8 cellular contexts compared by ENCODE assay signal in the genomic region with DNA sequence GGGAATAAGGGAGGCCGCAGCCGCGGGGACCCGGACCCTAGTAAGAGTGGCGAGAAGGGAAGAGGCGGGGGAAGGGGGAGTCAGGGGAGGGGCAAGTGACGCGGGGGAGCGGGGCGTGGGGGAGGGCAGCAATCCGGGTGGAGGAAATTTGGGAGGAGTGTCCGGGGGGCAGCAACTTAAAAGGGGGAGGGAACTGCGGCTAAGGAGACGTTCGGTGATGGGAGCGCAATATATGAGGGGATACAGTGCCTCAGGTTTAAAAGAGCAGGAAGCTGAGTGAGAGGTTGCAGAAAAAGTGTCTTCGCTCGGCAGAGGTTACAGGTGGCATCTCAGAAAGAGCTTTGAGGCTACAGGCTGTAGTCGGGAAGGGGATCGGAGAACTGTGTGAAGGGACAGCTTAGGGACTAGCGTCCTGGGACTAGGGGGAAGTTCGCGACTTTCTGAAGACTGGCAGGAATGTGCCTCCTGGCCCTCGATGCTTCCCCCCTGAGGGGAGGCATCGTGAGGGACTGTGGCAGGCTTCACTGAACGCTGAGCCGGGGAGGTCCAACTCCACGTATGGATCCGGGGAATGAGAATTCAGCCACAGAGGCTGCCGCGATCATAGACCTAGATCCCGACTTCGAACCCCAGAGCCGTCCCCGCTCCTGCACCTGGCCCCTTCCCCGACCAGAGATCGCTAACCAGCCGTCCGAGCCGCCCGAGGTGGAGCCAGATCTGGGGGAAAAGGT. TPM values are rescaled to one million over a fixed set of nuclear protein-coding genes. Genes with fewer than 3 reads are reported as not detected.
DNase-seq lines count a peak whose midpoint lies in the region; ATAC-seq and TF ChIP-seq lines count a peak whose summit lies in the region.

No MANE protein-coding gene starts in this region.

- peak; percentile 24 for ATAC-seq in WTC11
- ATAC-seq in omental fat pad (ENCODE audit: low FRiP score): peak; percentile 22

- peak overlapping the region; percentile 99 for H3K4me3 Mint-ChIP-seq in WTC11

- H3K36me3 Mint-ChIP-seq in WTC11: no peaks in the 10 kb centered on the region

- H3K27ac Mint-ChIP-seq in WTC11: peak overlapping the region; percentile 99

- CTCF ChIA-PET in AG04449 (lab: Yijun Ruan, JAX) (interaction anchor here (0.7 to 1.3 kb wide), 2 partner anchors 8 to 12 kb away, joined by 3 read pairs; no protein-coding TSS in a partner anchor), WTC11 (lab: Charles Lee) (no interaction called here)

- TF ChIP-seq CTCF in AG04449 (IDR thresholded peaks at IDR 0.05; ENCODE audit: insufficient read depth, low read length, missing control alignments) (no peak), GM13976 (IDR thresholded peaks at IDR 0.05; ENCODE audit: borderline replicate concordance, control extremely low read depth, extremely low read depth, insufficient read depth, missing control alignments) (no peak), WTC11 (IDR thresholded peaks at IDR 0.05) (no peak), fibroblast of the aortic adventitia (IDR thresholded peaks at IDR 0.05; ENCODE audit: insufficient read depth, low read length) (no peak), omental fat pad (IDR thresholded peaks at IDR 0.05) (no peak)

- H3K4me1 Mint-ChIP-seq in WTC11: peaks cover 43% of the 10 kb centered on the region

- H3K27me3 Mint-ChIP-seq in WTC11 (ENCODE audit: low read depth): no peaks in the 10 kb centered on the region; the same call in 1 of the 2 replicates

- H3K9me3 Mint-ChIP-seq in WTC11: no peaks in the 10 kb centered on the region

- DNase-seq in AG04449 (ENCODE audit: low read depth, low spot score) (no peak), GM13976 (ENCODE audit: low spot score) (peak; percentile 68), WTC11 (ENCODE audit: low spot score) (peak; percentile 24), fibroblast of the aortic adventitia (ENCODE audit: low read depth) (peak; percentile 47), omental fat pad (ENCODE audit: low spot score) (no peak), GOT3 (lab: John Stamatoyannopoulos, UW) (no peak), H4 (ENCODE audit: low spot score) (no peak)
- DNase-seq in Jurkat, Clone E6-1 (ENCODE audit: low read depth, low spot score): peak; percentile 78

- in situ Hi-C loops in GM13976 (cut with MboI; ENCODE audit: low sequenced_read_pairs, unreplicated experiment): no loop called here

- H3K4me3 ChIP-seq in AG04449 (ENCODE audit: low read depth, low read length): peak overlapping the region; percentile 64
- peak overlapping the region; percentile 56 for H3K4me3 ChIP-seq in Jurkat, Clone E6-1 (ENCODE audit: low read length)
- peak overlapping the region; percentile 61 for H3K4me3 ChIP-seq in fibroblast of the aortic adventitia (ENCODE audit: low read depth, low read length)

- POLR2A ChIA-PET in AG04449 (lab: Yijun Ruan, JAX) (no interaction called here), WTC11 (lab: Charles Lee) (interaction anchor here (0.9 kb wide), 1 partner anchor 28 kb away, joined by 11 read pairs; the partner anchor contains the start of gene SNX12)

TF ChIP-seq in WTC11, 78 proteins besides CTCF, POLR2A, EP300 and RAD21 (continues in another document):
- TF ChIP-seq KAT7 (CRISPR knock-in tag; IDR thresholded peaks at IDR 0.05; ENCODE audit: borderline replicate concordance): no peak
- TF ChIP-seq RELA (CRISPR knock-in tag; IDR thresholded peaks at IDR 0.05; ENCODE audit: borderline replicate concordance): no peak
- TF ChIP-seq, protein P1, sequence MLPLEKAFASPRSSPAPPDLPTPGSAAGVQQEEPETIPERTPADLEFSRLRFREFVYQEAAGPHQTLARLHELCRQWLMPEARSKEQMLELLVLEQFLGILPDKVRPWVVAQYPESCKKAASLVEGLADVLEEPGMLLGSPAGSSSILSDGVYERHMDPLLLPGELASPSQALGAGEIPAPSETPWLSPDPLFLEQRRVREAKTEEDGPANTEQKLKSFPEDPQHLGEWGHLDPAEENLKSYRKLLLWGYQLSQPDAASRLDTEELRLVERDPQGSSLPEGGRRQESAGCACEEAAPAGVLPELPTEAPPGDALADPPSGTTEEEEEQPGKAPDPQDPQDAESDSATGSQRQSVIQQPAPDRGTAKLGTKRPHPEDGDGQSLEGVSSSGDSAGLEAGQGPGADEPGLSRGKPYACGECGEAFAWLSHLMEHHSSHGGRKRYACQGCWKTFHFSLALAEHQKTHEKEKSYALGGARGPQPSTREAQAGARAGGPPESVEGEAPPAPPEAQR (CRISPR knock-in tag; IDR thresholded peaks at IDR 0.05): no peak
- no peak for TF ChIP-seq STAT6 (CRISPR knock-in tag; conservative IDR thresholded peaks at IDR 0.05; ENCODE audit: low read depth)
- TF ChIP-seq NFE2L1 (CRISPR knock-in tag; IDR thresholded peaks at IDR 0.05): no peak
- no peak for TF ChIP-seq ZNF317 (CRISPR knock-in tag; IDR thresholded peaks at IDR 0.05; ENCODE audit: borderline replicate concordance, low read depth)
- TF ChIP-seq ZNF425 (CRISPR knock-in tag; conservative IDR thresholded peaks at IDR 0.05): no peak
- TF ChIP-seq TEAD1 (CRISPR knock-in tag; IDR thresholded peaks at IDR 0.05): no peak
- TF ChIP-seq RORB (CRISPR knock-in tag; IDR thresholded peaks at IDR 0.05): no peak

RNA-seq across cellular contexts. Expression of gene FOXO4, which starts 0.5 kb away (rescaled TPM):
- 6.3 TPM for polyA plus RNA-seq in Jurkat, Clone E6-1 (2012; ENCODE audit: insufficient read depth, insufficient read length)
- total RNA-seq in WTC11 (2021): 35.3 to 48.3 TPM (median 37.0 TPM) in 3 replicates
- 4.2 and 75.8 TPM in 2 replicates for total RNA-seq in fibroblast of the aortic adventitia (ENCODE audit: low replicate concordance)
- total RNA-seq in omental fat pad: 10 to 100 TPM; 13.8 to 23.8 (median 20.1) TPM
- 2.1 and 2.5 TPM in 2 replicates for total RNA-seq in H4 (2014; rRNA removed; shearing (Covaris generic))

RNA-seq across cellular contexts. Expression of gene CXorf65, which starts 10.4 kb away (rescaled TPM):
- polyA plus RNA-seq in Jurkat, Clone E6-1 (2012; ENCODE audit: insufficient read depth, insufficient read length): 14.7 TPM
- not detected in 3 replicates for total RNA-seq in WTC11 (2021)
- not detected in 2 replicates for total RNA-seq in fibroblast of the aortic adventitia (ENCODE audit: low replicate concordance)
- not detected for total RNA-seq in omental fat pad
- not detected in 2 replicates for total RNA-seq in H4 (2014; rRNA removed; shearing (Covaris generic))

RNA-seq across cellular contexts. Expression of gene IL2RG, which starts 15.2 kb away (rescaled TPM):
- 474 TPM for polyA plus RNA-seq in Jurkat, Clone E6-1 (2012; ENCODE audit: insufficient read depth, insufficient read length)
- 0.37 to 1.2 TPM (median 0.94 TPM) in 3 replicates for total RNA-seq in WTC11 (2021)
- total RNA-seq in fibroblast of the aortic adventitia (ENCODE audit: low replicate concordance): not detected in 2 replicates
- total RNA-seq in omental fat pad: 10 to 100 TPM in 3 of 4 donors, 1 to 10 TPM in 1; 8.3 to 30.9 (median 15.6) TPM
- not detected in 2 replicates for total RNA-seq in H4 (2014; rRNA removed; shearing (Covaris generic))

RNA-seq across cellular contexts. Expression of gene MED12, which starts 22.3 kb away (rescaled TPM):
- polyA plus RNA-seq in Jurkat, Clone E6-1 (2012; ENCODE audit: insufficient read depth, insufficient read length): 24.3 TPM
- total RNA-seq in WTC11 (2021) (35.6 to 38.4 TPM (median 37.0 TPM) in 3 replicates), fibroblast of the aortic adventitia (ENCODE audit: low replicate concordance) (12.4 and 24.3 TPM in 2 replicates), omental fat pad (10 to 100 TPM; 29.0 to 74.4 (median 36.0) TPM)
- 15.4 and 17.3 TPM in 2 replicates for total RNA-seq in H4 (2014; rRNA removed; shearing (Covaris generic))

RNA-seq across cellular contexts. Expression of gene SNX12, which starts 28.0 kb away (rescaled TPM):
- 36.7 TPM for polyA plus RNA-seq in Jurkat, Clone E6-1 (2012; ENCODE audit: insufficient read depth, insufficient read length)
- total RNA-seq in WTC11 (2021) (69.4 to 79.6 TPM (median 74.2 TPM) in 3 replicates), fibroblast of the aortic adventitia (ENCODE audit: low replicate concordance) (61.7 and 64.1 TPM in 2 replicates), omental fat pad (10 to 100 TPM; 34.9 to 53.4 (median 43.7) TPM)
- 62.4 and 77.0 TPM in 2 replicates for total RNA-seq in H4 (2014; rRNA removed; shearing (Covaris generic))

Comparison
In these comparisons a context has a peak if more than half of its experiments do, and no peak if none do; other contexts are left out.
1. DNase-seq: peak in GM13976 (single experiment), Jurkat, Clone E6-1 (single experiment), WTC11 (single experiment) and fibroblast of the aortic adventitia (single experiment); none in AG04449 (single experiment), omental fat pad (single experiment), GOT3 (single experiment) and H4 (single experiment).
2. Peak in every context shown above with its lines, with median percentiles within 50 percentile points of each other: H3K4me3 ChIP-seq.